9 cellular contexts compared by ENCODE assay signal in genomic region chr2:110114801-110115200, GRCh38. TPM values are rescaled to one million over a fixed set of nuclear protein-coding genes. Genes with fewer than 3 reads are reported as not detected.
DNase-seq lines count a peak whose midpoint lies in the region; ATAC-seq and TF ChIP-seq lines count a peak whose summit lies in the region.
"Had no signal": no experiment of that assay in that cellular context is flagged by ENCODE, and none has a peak within 500 bp of the region (broad histone marks: within the 10 kb centered on the region; RNA-seq: fewer than 3 reads in every experiment).

No MANE protein-coding gene starts in this region.

- H3K9me3 Mint-ChIP-seq in Calu3 (ENCODE audit: low read depth, unreplicated experiment) (no peaks in the 10 kb centered on the region), progenitor cell of endocrine pancreas (ENCODE audit: low read depth) (peaks cover 13% of the 10 kb centered on the region)

- H3K4me1 Mint-ChIP-seq in Calu3 (ENCODE audit: low read depth, unreplicated experiment) (peaks cover 51% of the 10 kb centered on the region), progenitor cell of endocrine pancreas (ENCODE audit: low read depth) (peaks cover 8% of the 10 kb centered on the region)

- H3K9me3 ChIP-seq in esophagus squamous epithelium: no peaks in the 10 kb centered on the region

- H3K27ac Mint-ChIP-seq in Calu3 (ENCODE audit: unreplicated experiment) (peak overlapping the region; percentile 87), progenitor cell of endocrine pancreas (peak overlapping the region; percentile 74)

- 52 to 63% methylated on average over 12 to 13 of the region's 13 CpGs for WGBS in esophagus squamous epithelium, 2 donors

- no peak for TF ChIP-seq CTCF in Calu3 (IDR thresholded peaks at IDR 0.05; ENCODE audit: unreplicated experiment)
- no peak for TF ChIP-seq CTCF in esophagus squamous epithelium (IDR thresholded peaks at IDR 0.05)
- TF ChIP-seq CTCF in progenitor cell of endocrine pancreas (IDR thresholded peaks at IDR 0.05; ENCODE audit: unreplicated experiment): no peak

- H3K4me1 ChIP-seq in esophagus squamous epithelium: peaks cover 15 to 52% (median 22%) of the 10 kb centered on the region in 3 donors

- ATAC-seq in left lobe of liver (no peak), HG02970 (IDR thresholded peaks at IDR 0.05; ENCODE audit: low FRiP score, unreplicated experiment) (no peak)

- H3K27ac ChIP-seq in esophagus squamous epithelium: peak overlapping the region; percentile 90 to 97 (median 94)

- BruUV-seq in Calu3 (replicated peaks; lab: Mats Ljungman, UMichigan): TSS peak; percentile 95

- H3K36me3 Mint-ChIP-seq in Calu3 (ENCODE audit: insufficient read depth, unreplicated experiment) (peaks cover 43% of the 10 kb centered on the region), progenitor cell of endocrine pancreas (ENCODE audit: insufficient read depth) (peaks cover 1% of the 10 kb centered on the region)

- H3K36me3 ChIP-seq in esophagus squamous epithelium: no peaks in the 10 kb centered on the region

- H3K4me3 Mint-ChIP-seq in Calu3 (ENCODE audit: low read depth, unreplicated experiment) (peak overlapping the region; percentile 84), progenitor cell of endocrine pancreas (ENCODE audit: low read depth) (peak overlapping the region; percentile 70)

- DNase-seq in Calu3 (peak; percentile 53), NCI-H526 (lab: John Stamatoyannopoulos, UW) (peak; percentile 40 to 55), esophagus squamous epithelium (lab: John Stamatoyannopoulos, UW) (no peak), progenitor cell of endocrine pancreas (ENCODE audit: low spot score, unreplicated experiment) (no peak), left lobe of liver (ENCODE audit: low spot score) (no peak), HPDE6-E6E7 (ENCODE audit: extremely low spot score) (no peak), medulla oblongata (ENCODE audit: extremely low spot score) (no peak)

- no peaks in the 10 kb centered on the region for H3K27me3 Mint-ChIP-seq in Calu3 (ENCODE audit: unreplicated experiment)
- H3K27me3 Mint-ChIP-seq in progenitor cell of endocrine pancreas: peaks cover 57% of the 10 kb centered on the region

- peak overlapping the region; percentile 71 to 83 (median 74) for H3K4me3 ChIP-seq in esophagus squamous epithelium

- CTCF ChIA-PET in Calu3 (lab: Charles Lee): interaction anchor here (4.1 kb wide), 1 partner anchor 8 kb away, joined by 34 read pairs; no protein-coding TSS in a partner anchor

- no peak for TF ChIP-seq POLR2A in esophagus squamous epithelium (IDR thresholded peaks at IDR 0.05)

- H3K27me3 ChIP-seq in esophagus squamous epithelium: peaks cover 0 to 39% (median 0%) of the 10 kb centered on the region in 4 donors

- intact Hi-C loops in Calu3 (cut with micrococcal nuclease; ENCODE audit: unreplicated experiment): loop anchor here (2.0 kb wide), 1 partner anchor 42 kb away; no protein-coding TSS in a partner anchor
- intact Hi-C loops in esophagus squamous epithelium (cut with DNase I): no loop called here

RNA-seq across cellular contexts. Expression of gene MALL, which starts 0.8 kb away (rescaled TPM):
- total RNA-seq in Calu3 (2022): 51.5 and 72.6 TPM in 2 replicates
- 100 to 1,000 TPM; 146 to 534 (median 225) TPM for total RNA-seq in esophagus squamous epithelium
- 6.9 TPM in 2 replicates for total RNA-seq in progenitor cell of endocrine pancreas
- 1.6 TPM for total RNA-seq in left lobe of liver
- total RNA-seq: T-helper 2 cell treated with Interferon-gamma antibody and Interleukin-4, amounts not matched to agents 100 ng/mL and 5 ng/mL, for 36 hours had no signal

Comparison
In these comparisons a context has a peak if more than half of its experiments do, and no peak if none do; other contexts are left out.
1. DNase-seq: peak in Calu3 (single experiment) and NCI-H526 (2 of 2); none in esophagus squamous epithelium (single experiment), progenitor cell of endocrine pancreas (single experiment), left lobe of liver (single experiment), HPDE6-E6E7 (single experiment) and medulla oblongata (single experiment).